Comparison of ENCODE assay signal across 26 cellular contexts in genomic region chr9:110939053-110939452, GRCh38.
DNase-seq lines count a peak whose midpoint lies in the region; ATAC-seq, FAIRE-seq and TF ChIP-seq lines count a peak whose summit lies in the region.
"Had no signal": no experiment of that assay in that cellular context is flagged by ENCODE, and none has a peak within 500 bp of the region (broad histone marks: within the 10 kb centered on the region; RNA-seq: fewer than 3 reads in every experiment).

No MANE protein-coding gene starts in this region.

- FAIRE-seq in small intestine (lab: Jason Lieb, UNC), result no peak

- DNase-seq in Right ventricle myocardium inferior (ENCODE audit: missing footprints) (no peak), heart right ventricle (no peak), MV-4-11 (lab: John Stamatoyannopoulos, UW) (peak; percentile 87), ascending aorta (ENCODE audit: low spot score in 2 of 2) (no peak), tibial artery (no peak), small intestine (no peak)
- DNase-seq in activated CD4-positive, alpha-beta T cell treated with anti-CD3 and anti-CD28 coated beads, Interleukin-2, amount 10 ng/mL, durations not matched to agents 7 days and 5 days, result no peak
- DNase-seq: 8988T; activated CD4-positive, alpha-beta memory T cell treated with anti-CD3 and anti-CD28 coated beads, Interleukin-2, amount 10 ng/mL, durations not matched to agents 7 days and 5 days; activated CD4-positive, CD25-positive, alpha-beta regulatory T cell; activated effector memory CD4-positive, alpha-beta T cell treated with Interleukin-2 at 50 U/mL for 16 hours; activated naive CD8-positive, alpha-beta T cell treated with anti-CD3 and anti-CD28 coated beads, Interleukin-2, amount 50 U/mL, for 24 hours; Caco-2; DND-41; effector memory CD8-positive, alpha-beta T cell; esophagus squamous epithelium; mesendoderm; naive thymus-derived CD4-positive, alpha-beta T cell; NCI-H187; NCI-H748 treated with DMSO at 0.1 percent for 48 hours; SJCRH30; stomach had no signal

- H3K4me3 ChIP-seq in heart right ventricle, result no peak overlapping the region
- no peak overlapping the region for H3K4me3 ChIP-seq in ascending aorta
- H3K4me3 ChIP-seq in tibial artery, result no peak overlapping the region
- no peak overlapping the region for H3K4me3 ChIP-seq in small intestine (ENCODE audit: low read depth in 1 of 2, low read length in 2 of 2)
- H3K4me3 ChIP-seq: esophagus squamous epithelium, GM23338, SJCRH30, stomach had no signal

- H3K36me3 ChIP-seq in heart right ventricle (peaks cover 0 to 21% (median 0%) of the 10 kb centered on the region in 9 donors), ascending aorta (peaks cover 12 to 14% of the 10 kb centered on the region in 2 donors), tibial artery (peaks cover 10 to 20% (median 11%) of the 10 kb centered on the region in 3 donors), small intestine (ENCODE audit: control insufficient read depth in 2 of 2, insufficient read depth in 2 of 2, low read length in 2 of 2) (peaks cover 0 to 3% of the 10 kb centered on the region in 2 donors)

- WGBS in heart right ventricle, 2 donors, result 82 to 90% methylated on average over 5 of the region's 5 CpGs
- 78 to 86% (median 81%) methylated on average over 5 of the region's 5 CpGs for WGBS in small intestine, 3 donors

- H3K4me1 ChIP-seq in heart right ventricle (peaks cover 0 to 12% (median 0%) of the 10 kb centered on the region in 9 donors), ascending aorta (peaks cover 5 to 31% of the 10 kb centered on the region in 2 donors), tibial artery (peaks cover 0 to 72% (median 25%) of the 10 kb centered on the region in 4 donors), small intestine (ENCODE audit: control insufficient read depth in 2 of 2, insufficient read depth in 1 of 2, low read depth in 1 of 2, low read length in 1 of 2) (peaks cover 0 to 2% of the 10 kb centered on the region in 2 donors)
- H3K4me1 ChIP-seq: Caco-2 had no signal

- H3K4me3 Mint-ChIP-seq in activated CD4-positive, alpha-beta T cell treated with anti-CD3 and anti-CD28 coated beads, Interleukin-2, amount 10 ng/mL, durations not matched to agents 7 days and 5 days, result no peak overlapping the region
- H3K4me3 Mint-ChIP-seq: activated CD4-positive, alpha-beta memory T cell treated with anti-CD3 and anti-CD28 coated beads, Interleukin-2, amount 10 ng/mL, durations not matched to agents 7 days and 5 days; activated naive CD8-positive, alpha-beta T cell treated with anti-CD3 and anti-CD28 coated beads, Interleukin-2, amount 50 U/mL, for 24 hours; B cell; effector memory CD8-positive, alpha-beta T cell; GM23338; naive thymus-derived CD4-positive, alpha-beta T cell; type B pancreatic cell had no signal

- H3K27me3 ChIP-seq in heart right ventricle (no peaks in the 10 kb centered on the region), ascending aorta (no peaks in the 10 kb centered on the region), tibial artery (no peaks in the 10 kb centered on the region), small intestine (ENCODE audit: control insufficient read depth in 2 of 2, insufficient read depth in 2 of 2, low read length in 2 of 2) (no peaks in the 10 kb centered on the region)
- H3K27me3 ChIP-seq: esophagus squamous epithelium, SJCRH30, stomach had no signal

- H3K27me3 Mint-ChIP-seq in activated CD4-positive, alpha-beta T cell treated with anti-CD3 and anti-CD28 coated beads, Interleukin-2, amount 10 ng/mL, durations not matched to agents 7 days and 5 days, result no peaks in the 10 kb centered on the region
- H3K27me3 Mint-ChIP-seq: activated CD4-positive, alpha-beta memory T cell treated with anti-CD3 and anti-CD28 coated beads, Interleukin-2, amount 10 ng/mL, durations not matched to agents 7 days and 5 days; activated naive CD8-positive, alpha-beta T cell treated with anti-CD3 and anti-CD28 coated beads, Interleukin-2, amount 50 U/mL, for 24 hours; B cell; effector memory CD8-positive, alpha-beta T cell; type B pancreatic cell had no signal

- ATAC-seq in Right ventricle myocardium inferior, result peak; percentile 15
- ATAC-seq in heart right ventricle, result no peak
- no peak for ATAC-seq in GM21619 (IDR thresholded peaks at IDR 0.05; ENCODE audit: unreplicated experiment)
- ATAC-seq: activated naive CD8-positive, alpha-beta T cell treated with anti-CD3 and anti-CD28 coated beads, Interleukin-2, amount 50 U/mL, for 24 hours; effector memory CD8-positive, alpha-beta T cell; GM23338; naive thymus-derived CD4-positive, alpha-beta T cell had no signal

- intact Hi-C loops in Right ventricle myocardium inferior (cut with DNase I) (no loop called here), heart right ventricle (cut with DNase I) (no loop called here), ascending aorta (cut with DNase I) (loop anchor here (5.0 kb wide), 4 partner anchors 37 to 282 kb away; partner anchors contain the start of gene LPAR1), tibial artery (cut with DNase I; ENCODE audit: low total_unique reads) (no loop called here)

- H3K27ac ChIP-seq in heart right ventricle (peak overlapping the region in 1 of 10 donors; percentile 19), ascending aorta (peak overlapping the region; percentile 17 to 84), tibial artery (peak overlapping the region; percentile 78 to 82), small intestine (ENCODE audit: low read depth in 1 of 2, low read length in 1 of 2) (no peak overlapping the region)
- H3K27ac ChIP-seq: esophagus squamous epithelium, SJCRH30 had no signal

- H3K9me3 Mint-ChIP-seq in activated CD4-positive, alpha-beta T cell treated with anti-CD3 and anti-CD28 coated beads, Interleukin-2, amount 10 ng/mL, durations not matched to agents 7 days and 5 days, result no peaks in the 10 kb centered on the region
- H3K9me3 Mint-ChIP-seq: GM23338 had no signal

- H3K27ac Mint-ChIP-seq in activated CD4-positive, alpha-beta T cell treated with anti-CD3 and anti-CD28 coated beads, Interleukin-2, amount 10 ng/mL, durations not matched to agents 7 days and 5 days, result no peak overlapping the region
- H3K27ac Mint-ChIP-seq: activated CD4-positive, alpha-beta memory T cell treated with anti-CD3 and anti-CD28 coated beads, Interleukin-2, amount 10 ng/mL, durations not matched to agents 7 days and 5 days; activated naive CD8-positive, alpha-beta T cell treated with anti-CD3 and anti-CD28 coated beads, Interleukin-2, amount 50 U/mL, for 24 hours; B cell; effector memory CD8-positive, alpha-beta T cell; GM23338; naive thymus-derived CD4-positive, alpha-beta T cell; type B pancreatic cell had no signal

- POLR2A ChIA-PET in activated CD4-positive, alpha-beta T cell treated with anti-CD3 and anti-CD28 coated beads, Interleukin-2, amount 10 ng/mL, durations not matched to agents 7 days and 5 days (lab: Charles Lee), result no interaction called here

- TF ChIP-seq CTCF in heart right ventricle (IDR thresholded peaks at IDR 0.05) (no peak), ascending aorta (IDR thresholded peaks at IDR 0.05) (no peak), tibial artery (IDR thresholded peaks at IDR 0.05) (no peak)

- no peaks in the 10 kb centered on the region for H3K36me3 Mint-ChIP-seq in activated CD4-positive, alpha-beta T cell treated with anti-CD3 and anti-CD28 coated beads, Interleukin-2, amount 10 ng/mL, durations not matched to agents 7 days and 5 days (ENCODE audit: low read depth)
- H3K36me3 Mint-ChIP-seq: naive thymus-derived CD4-positive, alpha-beta T cell had no signal

- H3K9me3 ChIP-seq in heart right ventricle (peaks cover 0 to 4% (median 0%) of the 10 kb centered on the region in 11 donors), ascending aorta (no peaks in the 10 kb centered on the region), tibial artery (no peaks in the 10 kb centered on the region), small intestine (ENCODE audit: control insufficient read depth, low read depth) (no peaks in the 10 kb centered on the region)
- H3K9me3 ChIP-seq: Caco-2, esophagus squamous epithelium, SJCRH30, stomach had no signal

- CTCF ChIA-PET in activated CD4-positive, alpha-beta T cell treated with anti-CD3 and anti-CD28 coated beads, Interleukin-2, amount 10 ng/mL, durations not matched to agents 7 days and 5 days (lab: Charles Lee), result no interaction called here

- no peaks in the 10 kb centered on the region for H3K4me1 Mint-ChIP-seq in activated CD4-positive, alpha-beta T cell treated with anti-CD3 and anti-CD28 coated beads, Interleukin-2, amount 10 ng/mL, durations not matched to agents 7 days and 5 days
- H3K4me1 Mint-ChIP-seq: activated CD4-positive, alpha-beta memory T cell treated with anti-CD3 and anti-CD28 coated beads, Interleukin-2, amount 10 ng/mL, durations not matched to agents 7 days and 5 days; GM23338; naive thymus-derived CD4-positive, alpha-beta T cell had no signal

Comparison
In these comparisons a context has a peak if more than half of its experiments do, and no peak if none do; other contexts are left out.
1. H3K27ac ChIP-seq: peak in ascending aorta (2 of 2) and tibial artery (2 of 2); none in small intestine (0 of 2).